Comparison of ENCODE assay signal across 38 cellular contexts in the genomic region with DNA sequence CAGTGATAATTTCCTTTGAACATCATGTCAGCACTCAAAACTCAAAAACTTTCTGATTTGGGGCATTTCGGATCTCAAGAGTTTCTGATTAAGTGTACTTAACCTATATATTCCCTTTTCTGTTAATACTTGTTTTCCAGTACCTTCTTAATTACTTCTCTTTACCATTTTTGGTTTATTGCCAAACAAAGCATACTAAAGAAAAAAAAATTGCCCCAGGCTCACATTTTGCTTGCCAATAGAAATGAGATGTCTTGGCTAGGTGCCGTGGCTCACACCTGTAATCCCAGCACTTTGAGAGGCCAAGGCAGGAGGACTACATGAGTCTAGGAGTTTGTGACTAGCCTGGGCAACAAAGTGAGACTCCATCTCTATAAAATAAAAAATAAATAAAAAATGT.
"Had no signal": no experiment of that assay in that cellular context is flagged by ENCODE, and none has a peak within 500 bp of the region (broad histone marks: within the 10 kb centered on the region; RNA-seq: fewer than 3 reads in every experiment).

No MANE protein-coding gene starts in this region.

- ATAC-seq: activated CD8-positive, alpha-beta memory T cell treated with anti-CD3 and anti-CD28 coated beads, Interleukin-2, amount 10 ng/mL, durations not matched to agents 7 days and 5 days had no signal

- H3K27me3 ChIP-seq: ascending aorta had no signal

- H3K4me2 ChIP-seq: PC-9 had no signal

- DNase-seq: activated B cell treated with CpG ODN at 0.5 μM for 24 hours; activated CD4-positive, alpha-beta memory T cell treated with anti-CD3 and anti-CD28 coated beads, Interleukin-2, amount 10 ng/mL, durations not matched to agents 7 days and 5 days; activated CD4-positive, alpha-beta T cell treated with anti-CD3 and anti-CD28 coated beads for 48 hours; activated CD4-positive, CD25-positive, alpha-beta regulatory T cell treated with anti-CD3 and anti-CD28 coated beads, Interleukin-2, amount 50 U/mL, for 72 hours; activated CD8-positive, alpha-beta memory T cell treated with anti-CD3 and anti-CD28 coated beads for 24 hours; activated CD8-positive, alpha-beta memory T cell treated with anti-CD3 and anti-CD28 coated beads, Interleukin-2, amount 10 ng/mL, durations not matched to agents 7 days and 5 days; activated CD8-positive, alpha-beta memory T cell treated with anti-CD3 and anti-CD28 coated beads, Interleukin-2, amount 50 U/mL, for 48 hours; activated gamma-delta T cell; activated naive CD4-positive, alpha-beta T cell treated with Interleukin-2 at 50 U/mL for 16 hours; activated naive CD8-positive, alpha-beta T cell treated with anti-CD3 and anti-CD28 coated beads, Interleukin-2, amount 10 ng/mL, durations not matched to agents 7 days and 5 days; amygdala; caudate nucleus; cerebellar nuclear complex; Karpas-422; KBM-7; MM.1S; MV-4-11; NCI-H1092 treated with DMSO at 0.1 percent for 48 hours; NCI-H1417; NCI-H146; NCI-H187; NCI-H2029 treated with DMSO at 0.1 percent for 48 hours; NCI-H2107; NCI-H2171 treated with DMSO at 0.1 percent for 48 hours; NCI-H2227 treated with DMSO at 0.1 percent for 48 hours; NCI-H446; NCI-H510A treated with DMSO at 0.1 percent for 48 hours; NCI-H526 treated with DMSO at 0.1 percent for 48 hours; NCI-H82; NK-92 treated with Interleukin-12 subunit alpha and Interleukin-12 subunit beta, amount 100 ng/mL, for 24 hours; Right ventricle myocardium superior; SW 1271; T-helper 1 cell; T-helper 2 cell; T-helper 9 cell had no signal

- H3K4me3 ChIP-seq: ascending aorta, PC-9 had no signal

- H2AFZ ChIP-seq: PC-9 had no signal

- H3K9me3 ChIP-seq: ascending aorta had no signal

- H3K27ac ChIP-seq: ascending aorta, PC-9, VCaP had no signal
